ENCODE assay signal across 22 cellular contexts in genomic region chr4:113317523-113317922, GRCh38.
DNase-seq lines count a peak whose midpoint lies in the region; ATAC-seq and TF ChIP-seq lines count a peak whose summit lies in the region.
"Had no signal": no experiment of that assay in that cellular context is flagged by ENCODE, and none has a peak within 500 bp of the region (broad histone marks: within the 10 kb centered on the region; RNA-seq: fewer than 3 reads in every experiment).

No MANE protein-coding gene starts in this region.

- no peaks in the 10 kb centered on the region for H3K9me3 Mint-ChIP-seq in activated CD8-positive, alpha-beta memory T cell treated with anti-CD3 and anti-CD28 coated beads, Interleukin-2, amount 10 ng/mL, durations not matched to agents 7 days and 5 days (ENCODE audit: low read depth)
- H3K9me3 Mint-ChIP-seq: activated T-helper 2 cell treated with anti-CD3 and anti-CD28 coated beads, Interferon-gamma antibody, Interleukin-2, Interleukin-4, amounts not matched to agents 10 μg/mL and 5 μg/mL and 100 μg/mL, durations not matched to agents 14 hours and 24 hours and 36 hours; central memory CD8-positive, alpha-beta T cell had no signal

- no TSS peak for BruUV-seq in OCI-LY7 (replicated peaks; lab: Mats Ljungman, UMichigan)

- H3K4me1 ChIP-seq in OCI-LY7 (ENCODE audit: insufficient read depth, low read length, poor library complexity, severe bottlenecking) (peaks cover 9% of the 10 kb centered on the region), subcutaneous abdominal adipose tissue (ENCODE audit: control insufficient read depth in 5 of 5, insufficient read depth in 5 of 5, low read length in 5 of 5) (peaks cover 0 to 13% (median 9%) of the 10 kb centered on the region in 5 donors)

- H3K79me2 ChIP-seq in OCI-LY7 (ENCODE audit: insufficient read depth, low read depth, low read length): no peaks in the 10 kb centered on the region

- no peaks in the 10 kb centered on the region for H3K9me2 ChIP-seq in OCI-LY7 (ENCODE audit: insufficient read depth, low read length)

- intact Hi-C loops in OCI-LY7 (cut with micrococcal nuclease; ENCODE audit: unreplicated experiment): no loop called here
- intact Hi-C loops in dorsolateral prefrontal cortex (cut with DNase I): no loop called here
- intact Hi-C loops in Right ventricle myocardium inferior (cut with DNase I): no loop called here

- H3K4me3 Mint-ChIP-seq in activated CD8-positive, alpha-beta memory T cell treated with anti-CD3 and anti-CD28 coated beads, Interleukin-2, amount 10 ng/mL, durations not matched to agents 7 days and 5 days: peak overlapping the region; percentile 18
- H3K4me3 Mint-ChIP-seq: activated naive CD8-positive, alpha-beta T cell; central memory CD8-positive, alpha-beta T cell had no signal

- in situ Hi-C loops in GM13976 (cut with MboI; ENCODE audit: low sequenced_read_pairs, unreplicated experiment): no loop called here

- no peak overlapping the region for H3K27ac ChIP-seq in OCI-LY7 (ENCODE audit: low read depth, low read length, poor library complexity, severe bottlenecking)
- H3K27ac ChIP-seq in dorsolateral prefrontal cortex: peak overlapping the region in 31 of 59 donors; percentile 0 to 69 (median 36)
- peak overlapping the region; percentile 73 for H3K27ac ChIP-seq in subcutaneous abdominal adipose tissue (ENCODE audit: low read depth, low read length)
- H3K27ac ChIP-seq: neutrophil, WERI-Rb-1 had no signal

- no peak for TF ChIP-seq CTCF in OCI-LY7 (conservative IDR thresholded peaks at IDR 0.05; ENCODE audit: low read length)
- no peak for TF ChIP-seq CTCF in dorsolateral prefrontal cortex (IDR thresholded peaks at IDR 0.05 in 54 of 56, conservative IDR thresholded peaks at IDR 0.05 in 2 of 56; ENCODE audit: low read depth in 1 of 56, partially characterized antibody in 56 of 56)
- no peak for TF ChIP-seq CTCF in GM13976 (IDR thresholded peaks at IDR 0.05; ENCODE audit: borderline replicate concordance, control extremely low read depth, extremely low read depth, insufficient read depth, missing control alignments)

- H3K27ac Mint-ChIP-seq in activated CD8-positive, alpha-beta memory T cell treated with anti-CD3 and anti-CD28 coated beads, Interleukin-2, amount 10 ng/mL, durations not matched to agents 7 days and 5 days: no peak overlapping the region
- H3K27ac Mint-ChIP-seq: activated naive CD8-positive, alpha-beta T cell; activated T-helper 2 cell treated with anti-CD3 and anti-CD28 coated beads, Interferon-gamma antibody, Interleukin-2, Interleukin-4, amounts not matched to agents 10 μg/mL and 5 μg/mL and 100 μg/mL, durations not matched to agents 14 hours and 24 hours and 36 hours; progenitor cell of endocrine pancreas had no signal

- H4K20me1 ChIP-seq in OCI-LY7 (ENCODE audit: insufficient read depth, low read length): no peaks in the 10 kb centered on the region

- POLR2A ChIA-PET in OCI-LY7 (lab: Charles Lee): interaction anchor here (0.9 to 1.5 kb wide), 3 partner anchors 27 to 63 kb away, joined by 3 to 5 read pairs (median 3); no protein-coding TSS in a partner anchor

- CTCF ChIA-PET in activated CD8-positive, alpha-beta memory T cell treated with anti-CD3 and anti-CD28 coated beads, Interleukin-2, amount 10 ng/mL, durations not matched to agents 7 days and 5 days (lab: Charles Lee): interaction anchor here (1.0 kb wide), 1 partner anchor 77 kb away, joined by 3 read pairs; no protein-coding TSS in a partner anchor
- CTCF ChIA-PET in OCI-LY7 (lab: Charles Lee; ENCODE audit: unreplicated experiment): no interaction called here

- H3K9ac ChIP-seq in subcutaneous abdominal adipose tissue (ENCODE audit: low read length in 5 of 5): peak overlapping the region in 2 of 5 donors; percentile 24 to 53

- no peaks in the 10 kb centered on the region for H3K27me3 ChIP-seq in dorsolateral prefrontal cortex
- no peaks in the 10 kb centered on the region for H3K27me3 ChIP-seq in subcutaneous abdominal adipose tissue (ENCODE audit: control insufficient read depth in 5 of 5, insufficient read depth in 4 of 5, low read length in 5 of 5)
- H3K27me3 ChIP-seq: neutrophil had no signal

- H3K27me3 Mint-ChIP-seq in activated CD8-positive, alpha-beta memory T cell treated with anti-CD3 and anti-CD28 coated beads, Interleukin-2, amount 10 ng/mL, durations not matched to agents 7 days and 5 days: peaks cover 3% of the 10 kb centered on the region
- H3K27me3 Mint-ChIP-seq: activated naive CD8-positive, alpha-beta T cell; progenitor cell of endocrine pancreas had no signal

- no peaks in the 10 kb centered on the region for H3K36me3 Mint-ChIP-seq in activated CD8-positive, alpha-beta memory T cell treated with anti-CD3 and anti-CD28 coated beads, Interleukin-2, amount 10 ng/mL, durations not matched to agents 7 days and 5 days
- H3K36me3 Mint-ChIP-seq: activated naive CD8-positive, alpha-beta T cell had no signal

- H3K9me3 ChIP-seq in OCI-LY7 (ENCODE audit: low read length): no peaks in the 10 kb centered on the region
- no peaks in the 10 kb centered on the region for H3K9me3 ChIP-seq in subcutaneous abdominal adipose tissue (ENCODE audit: control insufficient read depth in 5 of 5, low read length in 5 of 5)
- H3K9me3 ChIP-seq: neutrophil had no signal

- H3K36me3 ChIP-seq in OCI-LY7 (ENCODE audit: insufficient read depth, low read length): no peaks in the 10 kb centered on the region
- peaks cover 0 to 19% (median 0%) of the 10 kb centered on the region in 5 donors for H3K36me3 ChIP-seq in subcutaneous abdominal adipose tissue (ENCODE audit: control insufficient read depth in 5 of 5, insufficient read depth in 5 of 5, low read length in 5 of 5)
- H3K36me3 ChIP-seq: neutrophil, WERI-Rb-1 had no signal

- H3K4me1 Mint-ChIP-seq in activated CD8-positive, alpha-beta memory T cell treated with anti-CD3 and anti-CD28 coated beads, Interleukin-2, amount 10 ng/mL, durations not matched to agents 7 days and 5 days: peaks cover 12% of the 10 kb centered on the region

- peak overlapping the region; percentile 37; the same call in 1 of the 2 replicates for H3K4me2 ChIP-seq in OCI-LY7 (ENCODE audit: low read length)

- H3K4me3 ChIP-seq in OCI-LY7 (ENCODE audit: low read depth, low read length, poor library complexity, severe bottlenecking) (no peak overlapping the region), dorsolateral prefrontal cortex (peak overlapping the region in 3 of 59 donors; percentile 2 to 23 (median 19)), subcutaneous abdominal adipose tissue (ENCODE audit: low read depth in 1 of 5, low read length in 5 of 5) (peak overlapping the region; percentile 2 to 75 (median 57))
- H3K4me3 ChIP-seq: K562, lung had no signal

- H2AFZ ChIP-seq in OCI-LY7 (ENCODE audit: low read length): no peak overlapping the region; the same call in 1 of the 2 replicates

- no peak for ATAC-seq in activated CD8-positive, alpha-beta memory T cell treated with anti-CD3 and anti-CD28 coated beads, Interleukin-2, amount 10 ng/mL, durations not matched to agents 7 days and 5 days
- no peak for ATAC-seq in Right ventricle myocardium inferior
- no peak for ATAC-seq in GM21367 (IDR thresholded peaks at IDR 0.05; ENCODE audit: unreplicated experiment)
- ATAC-seq: K562 had no signal

- no peak for DNase-seq in activated CD8-positive, alpha-beta memory T cell treated with anti-CD3 and anti-CD28 coated beads, Interleukin-2, amount 10 ng/mL, durations not matched to agents 7 days and 5 days
- no peak for DNase-seq in activated CD8-positive, alpha-beta memory T cell treated with anti-CD3 and anti-CD28 coated beads, Interleukin-2, amount 50 U/mL, for 4 hours
- no peak for DNase-seq in OCI-LY7 (ENCODE audit: low spot score)
- DNase-seq in dorsolateral prefrontal cortex: peak in 1 of 10 donors; percentile 26
- DNase-seq in Right ventricle myocardium inferior (ENCODE audit: missing footprints): no peak
- no peak for DNase-seq in GM13976 (ENCODE audit: low spot score)
- DNase-seq: 8988T, AML-193, kidney glomerular epithelial cell, NCI-H2171 treated with DMSO at 0.1 percent for 48 hours, NCI-H69, T-helper 9 cell, WERI-Rb-1 had no signal
